ENCODE assay signal across 16 cellular contexts in genomic region chr15:66195621-66196230, GRCh38. TPM values are rescaled to one million over a fixed set of nuclear protein-coding genes. Genes with fewer than 3 reads are reported as not detected.
A peak's percentile ranks its signal among the peaks of the same experiment; 100 is the strongest.
DNase-seq lines count a peak whose midpoint lies in the region; ATAC-seq and TF ChIP-seq lines count a peak whose summit lies in the region.
"Had no signal": no experiment of that assay in that cellular context is flagged by ENCODE, and none has a peak within 500 bp of the region (broad histone marks: within the 10 kb centered on the region; RNA-seq: fewer than 3 reads in every experiment).

No MANE protein-coding gene starts in this region.

- no peak overlapping the region for H3K18ac ChIP-seq in mesenchymal stem cell (ENCODE audit: low read depth in 1 of 2, low read length in 2 of 2)

- H3K9me3 Mint-ChIP-seq in stimulated activated effector memory CD8-positive, alpha-beta T cell treated with anti-CD3 and anti-CD28 coated beads, Interleukin-12 subunit alpha, Interleukin-12 subunit beta, amount 100 ng/mL, for 72 hours: no peaks in the 10 kb centered on the region
- H3K9me3 Mint-ChIP-seq: CD4-positive, alpha-beta T cell had no signal

- no peak overlapping the region for H3K4me3 Mint-ChIP-seq in T-helper 17 cell
- no peak overlapping the region for H3K4me3 Mint-ChIP-seq in stimulated activated effector memory CD8-positive, alpha-beta T cell treated with anti-CD3 and anti-CD28 coated beads, Interleukin-12 subunit alpha, Interleukin-12 subunit beta, amount 100 ng/mL, for 72 hours
- H3K4me3 Mint-ChIP-seq: B cell; CD4-positive, alpha-beta T cell had no signal

- H3K9ac ChIP-seq in mesenchymal stem cell (ENCODE audit: low read length): no peak overlapping the region
- H3K9ac ChIP-seq: GM23248 had no signal

- no peak overlapping the region for H2BK15ac ChIP-seq in mesenchymal stem cell (ENCODE audit: low read depth, poor library complexity, severe bottlenecking)

- no peaks in the 10 kb centered on the region for H4K20me1 ChIP-seq in osteoblast (ENCODE audit: insufficient read depth, low read length)

- no peak overlapping the region for H3K23ac ChIP-seq in mesenchymal stem cell (ENCODE audit: low read length in 2 of 2)

- H2AFZ ChIP-seq in mesenchymal stem cell (ENCODE audit: low read depth, low read length): no peak overlapping the region
- no peak overlapping the region for H2AFZ ChIP-seq in osteoblast (ENCODE audit: low read length)
- H2AFZ ChIP-seq: GM23248 had no signal

- H3K36me3 ChIP-seq in HEK293 (ENCODE audit: control insufficient read depth in 2 of 2, insufficient read depth in 1 of 2, low read length in 2 of 2): no peaks in the 10 kb centered on the region
- no peaks in the 10 kb centered on the region for H3K36me3 ChIP-seq in mesenchymal stem cell (ENCODE audit: control insufficient read depth in 1 of 2, insufficient read depth in 2 of 2, low read depth in 1 of 2, low read length in 2 of 2)
- no peaks in the 10 kb centered on the region for H3K36me3 ChIP-seq in osteoblast (ENCODE audit: insufficient read depth, low read length)

- DNase-seq in T-helper 17 cell (no peak), islet precursor cell (peak; percentile 66), mesenchymal stem cell (no peak), osteoblast (ENCODE audit: insufficient read length, low spot score, missing footprints) (no peak)
- DNase-seq in stimulated activated effector memory CD8-positive, alpha-beta T cell treated with anti-CD3 and anti-CD28 coated beads, Interleukin-12 subunit alpha, Interleukin-12 subunit beta, amount 100 ng/mL, for 72 hours (ENCODE audit: low spot score in 2 of 2): no peak
- DNase-seq: C1 segment of cervical spinal cord; Calu3; CD4-positive, alpha-beta T cell; DMS79; GM23248; H7 had no signal

- no peak overlapping the region for H3K14ac ChIP-seq in mesenchymal stem cell (ENCODE audit: low read length in 2 of 2)

- no peak overlapping the region for H4K91ac ChIP-seq in mesenchymal stem cell (ENCODE audit: low read length)

- no peaks in the 10 kb centered on the region for H3K4me1 ChIP-seq in HEK293 (ENCODE audit: control insufficient read depth, insufficient read depth, low read length)
- H3K4me1 ChIP-seq in mesenchymal stem cell (ENCODE audit: control insufficient read depth, insufficient read depth, low read depth, low read length): no peaks in the 10 kb centered on the region
- no peaks in the 10 kb centered on the region for H3K4me1 ChIP-seq in osteoblast (ENCODE audit: insufficient read depth, low read length)

- no peak overlapping the region for H4K8ac ChIP-seq in mesenchymal stem cell (ENCODE audit: low read length)

- no peak overlapping the region for H2AK5ac ChIP-seq in mesenchymal stem cell (ENCODE audit: low read length, severe bottlenecking)

- no peak overlapping the region for H3K27ac ChIP-seq in HEK293 (ENCODE audit: extremely low read depth, low read depth, low read length)
- no peak overlapping the region for H3K27ac ChIP-seq in mesenchymal stem cell (ENCODE audit: low read length, poor library complexity, severe bottlenecking)
- no peak overlapping the region for H3K27ac ChIP-seq in osteoblast (ENCODE audit: low read depth, low read length)
- H3K27ac ChIP-seq: GM23248 had no signal

- no peaks in the 10 kb centered on the region for H3K36me3 Mint-ChIP-seq in T-helper 17 cell (ENCODE audit: low read depth)
- H3K36me3 Mint-ChIP-seq in stimulated activated effector memory CD8-positive, alpha-beta T cell treated with anti-CD3 and anti-CD28 coated beads, Interleukin-12 subunit alpha, Interleukin-12 subunit beta, amount 100 ng/mL, for 72 hours: no peaks in the 10 kb centered on the region

- H3K4me3 ChIP-seq in HEK293 (ENCODE audit: low read depth, low read length): no peak overlapping the region
- H3K4me3 ChIP-seq in mesenchymal stem cell (ENCODE audit: insufficient read depth in 1 of 2, low read depth in 1 of 2, low read length in 2 of 2): no peak overlapping the region
- H3K4me3 ChIP-seq in osteoblast (ENCODE audit: insufficient read depth, low read length): no peak overlapping the region
- H3K4me3 ChIP-seq: GM12878, GM23248 had no signal

- H3K4ac ChIP-seq in mesenchymal stem cell (ENCODE audit: low read depth in 1 of 2, low read length in 2 of 2): no peak overlapping the region

- POLR2A ChIA-PET in HEK293 (lab: Yijun Ruan, JAX): no interaction called here

- 82% methylated on average over 10 of the region's 10 CpGs for WGBS in mesenchymal stem cell

- no peak overlapping the region for H2BK120ac ChIP-seq in mesenchymal stem cell (ENCODE audit: low read depth, low read length)

- H3K27ac Mint-ChIP-seq in T-helper 17 cell: peak overlapping the region; percentile 64
- no peak overlapping the region for H3K27ac Mint-ChIP-seq in stimulated activated effector memory CD8-positive, alpha-beta T cell treated with anti-CD3 and anti-CD28 coated beads, Interleukin-12 subunit alpha, Interleukin-12 subunit beta, amount 100 ng/mL, for 72 hours
- H3K27ac Mint-ChIP-seq: B cell; CD4-positive, alpha-beta T cell had no signal

- H2BK5ac ChIP-seq in mesenchymal stem cell (ENCODE audit: low read depth, low read length, poor library complexity, severe bottlenecking): no peak overlapping the region

- ATAC-seq in T-helper 17 cell: no peak
- ATAC-seq in stimulated activated effector memory CD8-positive, alpha-beta T cell treated with anti-CD3 and anti-CD28 coated beads, Interleukin-12 subunit alpha, Interleukin-12 subunit beta, amount 100 ng/mL, for 72 hours: peak; percentile 31
- ATAC-seq in GM18868 (IDR thresholded peaks at IDR 0.05; ENCODE audit: unreplicated experiment): no peak
- ATAC-seq: GM12878, HepG2 had no signal

- no peak for TF ChIP-seq CTCF in HEK293 (tag by site-specific recombination; IDR thresholded peaks at IDR 0.05)
- TF ChIP-seq CTCF in osteoblast (IDR thresholded peaks at IDR 0.05; ENCODE audit: extremely low read depth, low read depth, low read length): no peak

- no peaks in the 10 kb centered on the region for H3K9me3 ChIP-seq in HEK293 (ENCODE audit: control insufficient read depth, insufficient read depth, low read depth, low read length)
- H3K9me3 ChIP-seq in T-helper 17 cell (ENCODE audit: control insufficient read depth, low read length, poor library complexity, severe bottlenecking): no peaks in the 10 kb centered on the region
- no peaks in the 10 kb centered on the region for H3K9me3 ChIP-seq in mesenchymal stem cell (ENCODE audit: control insufficient read depth, low read length)
- no peaks in the 10 kb centered on the region for H3K9me3 ChIP-seq in osteoblast (ENCODE audit: low read depth, low read length)

- H2BK12ac ChIP-seq in mesenchymal stem cell (ENCODE audit: low read length in 2 of 2): no peak overlapping the region

- CTCF ChIA-PET in HEK293 (lab: Yijun Ruan, JAX): interaction anchor here (1.5 kb wide), 1 partner anchor 92 kb away, joined by 6 read pairs; no protein-coding TSS in a partner anchor

- no peaks in the 10 kb centered on the region for H3K79me1 ChIP-seq in mesenchymal stem cell (replicated peaks; ENCODE audit: low read length, poor library complexity, severe bottlenecking)

- no peak overlapping the region for H3K4me2 ChIP-seq in mesenchymal stem cell (ENCODE audit: low read length, poor library complexity, severe bottlenecking)
- H3K4me2 ChIP-seq in osteoblast (ENCODE audit: insufficient read depth, low read length): no peak overlapping the region

- no peaks in the 10 kb centered on the region for H3K4me1 Mint-ChIP-seq in T-helper 17 cell
- H3K4me1 Mint-ChIP-seq in stimulated activated effector memory CD8-positive, alpha-beta T cell treated with anti-CD3 and anti-CD28 coated beads, Interleukin-12 subunit alpha, Interleukin-12 subunit beta, amount 100 ng/mL, for 72 hours: no peaks in the 10 kb centered on the region
- H3K4me1 Mint-ChIP-seq: B cell had no signal

- H3K27me3 ChIP-seq in mesenchymal stem cell (ENCODE audit: control insufficient read depth in 1 of 2, insufficient read depth in 1 of 2, low read length in 2 of 2) (peaks cover 4 to 38% of the 10 kb centered on the region in 2 experiments), osteoblast (ENCODE audit: insufficient read depth, low read length) (no peaks in the 10 kb centered on the region)

- peaks cover 49% of the 10 kb centered on the region for H3K27me3 Mint-ChIP-seq in T-helper 17 cell

- H3K79me2 ChIP-seq in osteoblast (ENCODE audit: insufficient read depth, low read length): no peaks in the 10 kb centered on the region

TF ChIP-seq in HEK293, 187 proteins besides CTCF, POLR2A, EP300 and RAD21:
- no peak for TF ChIP-seq ZBTB17 (tag by site-specific recombination; IDR thresholded peaks at IDR 0.05)
- peak; percentile 98 for TF ChIP-seq ZNF623 (tag by site-specific recombination; IDR thresholded peaks at IDR 0.05)

RNA-seq across cellular contexts. Expression of gene MEGF11, which starts 57.8 kb away (rescaled TPM):
- total RNA-seq in T-helper 17 cell (not detected), osteoblast (not detected in 2 replicates)
- not detected for polyA plus RNA-seq in mesenchymal stem cell (2013, experiment 1 of 2)
- not detected for polyA plus RNA-seq in mesenchymal stem cell (2013, experiment 2 of 2)
- total RNA-seq: CD4-positive, alpha-beta T cell; GM23248; HepG2 had no signal
- polyA plus RNA-seq: HepG2 had no signal
